8 cellular contexts compared by ENCODE assay signal in the genomic region with DNA sequence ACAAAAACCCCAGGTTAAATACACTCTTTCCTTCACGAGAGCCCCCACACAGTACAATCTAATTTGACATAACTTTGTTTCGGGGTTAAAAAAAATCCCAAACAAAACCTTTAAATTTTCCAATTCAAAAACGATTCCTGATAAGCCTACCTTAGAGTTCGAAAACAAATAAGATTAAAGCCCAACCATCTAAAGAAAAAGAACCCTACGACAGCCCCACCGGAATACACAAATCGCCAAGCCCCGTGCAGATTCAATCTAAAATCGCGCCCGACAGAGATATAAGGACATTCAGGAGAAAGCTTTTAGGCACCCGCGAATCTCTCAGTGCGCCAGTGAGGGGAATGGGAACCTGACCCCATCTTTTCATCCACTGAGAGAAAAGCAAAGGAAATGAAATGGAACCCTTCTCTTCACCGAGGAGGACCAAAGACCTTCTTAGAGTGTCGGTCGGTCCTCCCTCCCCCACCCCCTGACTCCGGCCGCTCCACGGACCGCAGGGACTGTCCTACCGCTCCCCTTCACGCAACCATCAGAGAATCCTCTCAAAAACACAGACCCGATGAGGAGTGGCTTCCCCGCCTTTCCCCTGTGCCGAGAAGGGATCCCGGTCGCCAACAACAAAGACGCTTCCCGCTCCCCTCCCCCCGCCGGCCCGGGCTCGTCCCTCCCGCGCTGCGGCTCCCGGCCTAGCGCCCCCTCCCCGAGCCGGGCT. TPM values are rescaled to one million over a fixed set of nuclear protein-coding genes. Genes with fewer than 3 reads are reported as not detected.
DNase-seq lines count a peak whose midpoint lies in the region; ATAC-seq and TF ChIP-seq lines count a peak whose summit lies in the region.

No MANE protein-coding gene starts in this region.

- H3K36me3 ChIP-seq in naive thymus-derived CD4-positive, alpha-beta T cell (ENCODE audit: control insufficient read depth in 2 of 3, insufficient read depth in 3 of 3, low read length in 3 of 3): peaks cover 0 to 5% (median 0%) of the 10 kb centered on the region in 3 experiments
- no peaks in the 10 kb centered on the region for H3K36me3 ChIP-seq in thoracic aorta

- H3K9me3 Mint-ChIP-seq in naive thymus-derived CD4-positive, alpha-beta T cell: no peaks in the 10 kb centered on the region

- H3K4me3 Mint-ChIP-seq in naive thymus-derived CD4-positive, alpha-beta T cell: peak overlapping the region; percentile 93 to 100 (median 100)

- peak overlapping the region; percentile 65 to 90 (median 86) for H3K27ac Mint-ChIP-seq in naive thymus-derived CD4-positive, alpha-beta T cell

- peak; percentile 44 for DNase-seq in GM12865 (ENCODE audit: low read depth)
- peak; percentile 63 for DNase-seq in NCI-H510A treated with DMSO at 0.1 percent for 48 hours (lab: John Stamatoyannopoulos, UW)
- DNase-seq in activated T-helper 9 cell treated with anti-CD3 and anti-CD28 coated beads, Interleukin-2, amount 50 U/mL, for 16 hours (ENCODE audit: low read depth): peak; percentile 20
- peak; percentile 5 for DNase-seq in fibroblast of the conjunctiva (ENCODE audit: low read depth)
- DNase-seq in naive thymus-derived CD4-positive, alpha-beta T cell: peak in 8 of 9 donors; percentile 10 to 62 (median 16)
- no peak for DNase-seq in thoracic aorta (ENCODE audit: low spot score)
- no peak for DNase-seq in NCI-H1694 (lab: John Stamatoyannopoulos, UW)

- peak; percentile 0 for ATAC-seq in HG02678 (IDR thresholded peaks at IDR 0.05; ENCODE audit: unreplicated experiment)
- no peak for ATAC-seq in naive thymus-derived CD4-positive, alpha-beta T cell
- no peak for ATAC-seq in thoracic aorta (ENCODE audit: insufficient number of reproducible peaks, low FRiP score, low read depth)

- CTCF ChIA-PET in naive thymus-derived CD4-positive, alpha-beta T cell (lab: Charles Lee): interaction anchor here (0.7 to 0.8 kb wide), 2 partner anchors 130 to 307 kb away, joined by 3 read pairs; no protein-coding TSS in a partner anchor

- peaks cover 0 to 3% of the 10 kb centered on the region in 2 donors for H3K27me3 ChIP-seq in naive thymus-derived CD4-positive, alpha-beta T cell (ENCODE audit: control insufficient read depth in 2 of 2, insufficient read depth in 2 of 2, low read length in 2 of 2)
- no peaks in the 10 kb centered on the region for H3K27me3 ChIP-seq in thoracic aorta (replicated peaks; ENCODE audit: insufficient read depth)

- H3K27me3 Mint-ChIP-seq in naive thymus-derived CD4-positive, alpha-beta T cell: no peaks in the 10 kb centered on the region

- intact Hi-C loops in naive thymus-derived CD4-positive, alpha-beta T cell (cut with micrococcal nuclease): loop anchor here (2.0 to 10.0 kb wide), 7 partner anchors 53 to 1651 kb away; a partner anchor contains a TSS

- no peaks in the 10 kb centered on the region for H3K9me3 ChIP-seq in naive thymus-derived CD4-positive, alpha-beta T cell (ENCODE audit: control insufficient read depth in 2 of 3, low read length in 3 of 3)
- no peaks in the 10 kb centered on the region for H3K9me3 ChIP-seq in thoracic aorta

- peak overlapping the region; percentile 74 for H3K27ac ChIP-seq in naive thymus-derived CD4-positive, alpha-beta T cell (ENCODE audit: low read depth, low read length)
- H3K27ac ChIP-seq in thoracic aorta: peak overlapping the region; percentile 84 to 87

- peaks cover 0 to 9% (median 5%) of the 10 kb centered on the region in 5 donors for H3K36me3 Mint-ChIP-seq in naive thymus-derived CD4-positive, alpha-beta T cell

- peaks cover 15 to 22% of the 10 kb centered on the region in 2 donors for H3K4me1 ChIP-seq in naive thymus-derived CD4-positive, alpha-beta T cell (ENCODE audit: control insufficient read depth in 2 of 2, insufficient read depth in 2 of 2, low read length in 2 of 2)
- H3K4me1 ChIP-seq in thoracic aorta (ENCODE audit: control insufficient read depth in 1 of 2, low read depth in 2 of 2): peaks cover 18 to 52% of the 10 kb centered on the region in 2 donors

- peaks cover 41 to 87% (median 70%) of the 10 kb centered on the region in 7 donors for H3K4me1 Mint-ChIP-seq in naive thymus-derived CD4-positive, alpha-beta T cell

- POLR2A ChIA-PET in naive thymus-derived CD4-positive, alpha-beta T cell (lab: Charles Lee): interaction anchor here (0.6 to 2.1 kb wide), 3 partner anchors 8 to 160 kb away, joined by 7 to 12 read pairs (median 8); no protein-coding TSS in a partner anchor

- TF ChIP-seq CTCF in GM12865 (IDR thresholded peaks at IDR 0.05; ENCODE audit: insufficient read depth, low read depth, low read length, missing control alignments): no peak
- no peak for TF ChIP-seq CTCF in thoracic aorta (IDR thresholded peaks at IDR 0.05)

- H3K4me3 ChIP-seq in GM12865 (ENCODE audit: low read depth, low read length): peak overlapping the region; percentile 62
- peak overlapping the region; percentile 83 for H3K4me3 ChIP-seq in naive thymus-derived CD4-positive, alpha-beta T cell (ENCODE audit: low read length)
- peak overlapping the region; percentile 80 for H3K4me3 ChIP-seq in thoracic aorta

RNA-seq across cellular contexts. Expression of a gene that starts 0.9 kb away (rescaled TPM):
- total RNA-seq in naive thymus-derived CD4-positive, alpha-beta T cell: 10 to 100 TPM in 4 of 5 experiments, 1 to 10 TPM in 1; 9.9 to 24.5 (median 18.7) TPM
- 10 to 100 TPM; 23.6 to 26.1 TPM for polyA plus RNA-seq in naive thymus-derived CD4-positive, alpha-beta T cell
- 10 to 100 TPM; 15.3 to 24.6 TPM for total RNA-seq in thoracic aorta

RNA-seq across cellular contexts. Expression of a gene that starts 1.4 kb away (rescaled TPM):
- 10 to 100 TPM in 1 of 5 experiments, 1 to 10 TPM in 4; 4.8 to 10.3 (median 8.6) TPM for total RNA-seq in naive thymus-derived CD4-positive, alpha-beta T cell
- polyA plus RNA-seq in naive thymus-derived CD4-positive, alpha-beta T cell: 10 to 100 TPM; 11.6 to 13.9 TPM
- 10 to 100 TPM in 1 of 2 donors, 1 to 10 TPM in 1; 8.4 to 14.7 TPM for total RNA-seq in thoracic aorta

Comparison
In these comparisons a context has a peak if more than half of its experiments do, and no peak if none do; other contexts are left out.
1. DNase-seq: peak in GM12865 (single experiment), NCI-H510A treated with DMSO at 0.1 percent for 48 hours (single experiment), activated T-helper 9 cell treated with anti-CD3 and anti-CD28 coated beads, Interleukin-2, amount 50 U/mL, for 16 hours (single experiment), fibroblast of the conjunctiva (single experiment) and naive thymus-derived CD4-positive, alpha-beta T cell (8 of 9); none in thoracic aorta (single experiment) and NCI-H1694 (single experiment).
2. Peak in every context shown above with its lines, with median percentiles within 50 percentile points of each other: H3K4me3 ChIP-seq.